Comparison of ENCODE assay signal across 8 cellular contexts in the genomic region with DNA sequence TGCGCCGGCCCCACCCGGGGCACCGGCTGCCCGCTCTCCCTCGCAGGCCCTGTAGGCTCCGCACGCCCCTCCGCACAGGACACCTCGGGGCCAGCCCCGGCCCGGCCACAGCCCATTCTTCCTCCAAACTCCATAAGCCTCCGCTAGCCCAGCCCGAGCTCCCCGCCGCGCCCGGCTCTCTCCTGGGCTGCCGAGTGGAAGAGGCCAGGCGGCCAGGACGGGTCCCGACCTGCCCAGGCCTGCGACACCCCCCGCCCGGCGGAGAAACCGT. TPM values are rescaled to one million over a fixed set of nuclear protein-coding genes. Genes with fewer than 3 reads are reported as not detected.
A peak's percentile ranks its signal among the peaks of the same experiment; 100 is the strongest.
DNase-seq lines count a peak whose midpoint lies in the region; ATAC-seq and TF ChIP-seq lines count a peak whose summit lies in the region.

No MANE protein-coding gene starts in this region.

- H3K27me3 ChIP-seq in right atrium auricular region: no peaks in the 10 kb centered on the region

- H3K9me3 Mint-ChIP-seq in activated naive CD8-positive, alpha-beta T cell treated with anti-CD3 and anti-CD28 coated beads for 36 hours: no peaks in the 10 kb centered on the region

- TF ChIP-seq CTCF in right atrium auricular region (IDR thresholded peaks at IDR 0.05): no peak

- H3K27ac Mint-ChIP-seq in activated naive CD8-positive, alpha-beta T cell treated with anti-CD3 and anti-CD28 coated beads for 36 hours: peak overlapping the region; percentile 75

- intact Hi-C loops in sciatic nerve (cut with DNase I): no loop called here

- H3K4me1 ChIP-seq in right atrium auricular region: peaks cover 0 to 31% of the 10 kb centered on the region in 2 donors

- ATAC-seq in HG02798 (IDR thresholded peaks at IDR 0.05; ENCODE audit: poor library complexity, unreplicated experiment): peak; percentile 38
- ATAC-seq in sciatic nerve: peak; percentile 16

- peaks cover 4% of the 10 kb centered on the region for H3K36me3 Mint-ChIP-seq in activated naive CD8-positive, alpha-beta T cell treated with anti-CD3 and anti-CD28 coated beads for 36 hours

- peak overlapping the region; percentile 98 for H3K4me3 Mint-ChIP-seq in activated naive CD8-positive, alpha-beta T cell treated with anti-CD3 and anti-CD28 coated beads for 36 hours

- no peaks in the 10 kb centered on the region for H3K36me3 ChIP-seq in right atrium auricular region

- peak overlapping the region; percentile 95 for H3K27ac ChIP-seq in right atrium auricular region

- H3K4me3 ChIP-seq in right atrium auricular region: peak overlapping the region; percentile 73 to 93

- H3K4me1 Mint-ChIP-seq in activated naive CD8-positive, alpha-beta T cell treated with anti-CD3 and anti-CD28 coated beads for 36 hours: peaks cover 31% of the 10 kb centered on the region

- no peaks in the 10 kb centered on the region for H3K9me3 ChIP-seq in right atrium auricular region

- no peaks in the 10 kb centered on the region for H3K27me3 Mint-ChIP-seq in activated naive CD8-positive, alpha-beta T cell treated with anti-CD3 and anti-CD28 coated beads for 36 hours

- DNase-seq in activated CD8-positive, alpha-beta memory T cell treated with anti-CD3 and anti-CD28 coated beads, Interleukin-2, amount 50 U/mL, for 24 hours (ENCODE audit: extremely low read depth): peak; percentile 12
- no peak for DNase-seq in activated CD8-positive, alpha-beta memory T cell treated with anti-CD3 and anti-CD28 coated beads for 24 hours
- DNase-seq in NCI-H510A treated with DMSO at 0.1 percent for 48 hours (lab: John Stamatoyannopoulos, UW): peak; percentile 47
- peak; percentile 59 for DNase-seq in activated naive CD8-positive, alpha-beta T cell treated with anti-CD3 and anti-CD28 coated beads for 36 hours
- DNase-seq in right atrium auricular region (ENCODE audit: low spot score): no peak
- no peak for DNase-seq in sciatic nerve (ENCODE audit: low spot score)
- DNase-seq in NCI-H446 (lab: John Stamatoyannopoulos, UW): no peak

RNA-seq across cellular contexts. Expression of gene NCOR1, which starts 0.4 kb away (rescaled TPM):
- total RNA-seq in activated naive CD8-positive, alpha-beta T cell treated with anti-CD3 and anti-CD28 coated beads for 36 hours: 100 to 1,000 TPM; 122 to 131 TPM
- total RNA-seq in right atrium auricular region: 10 to 100 TPM; 79.7 to 84.3 TPM
- total RNA-seq in sciatic nerve: 131 TPM

RNA-seq across cellular contexts. Expression of gene PIGL, which starts 2.1 kb away (rescaled TPM):
- total RNA-seq in activated naive CD8-positive, alpha-beta T cell treated with anti-CD3 and anti-CD28 coated beads for 36 hours: 10 to 100 TPM; 29.9 to 31.3 TPM
- total RNA-seq in right atrium auricular region (10 to 100 TPM; 10.3 to 14.0 TPM), sciatic nerve (54.7 TPM)

Comparison
In these comparisons a context has a peak if more than half of its experiments do, and no peak if none do; other contexts are left out.
1. DNase-seq: peak in activated CD8-positive, alpha-beta memory T cell treated with anti-CD3 and anti-CD28 coated beads, Interleukin-2, amount 50 U/mL, for 24 hours (single experiment), NCI-H510A treated with DMSO at 0.1 percent for 48 hours (single experiment) and activated naive CD8-positive, alpha-beta T cell treated with anti-CD3 and anti-CD28 coated beads for 36 hours (single experiment); none in activated CD8-positive, alpha-beta memory T cell treated with anti-CD3 and anti-CD28 coated beads for 24 hours (single experiment), right atrium auricular region (single experiment), sciatic nerve (single experiment) and NCI-H446 (0 of 2).